15 cellular contexts compared by ENCODE assay signal in genomic region chr9:97705354-97705950, GRCh38. TPM values are rescaled to one million over a fixed set of nuclear protein-coding genes. Genes with fewer than 3 reads are reported as not detected.
DNase-seq lines count a peak whose midpoint lies in the region; ATAC-seq and TF ChIP-seq lines count a peak whose summit lies in the region.
"Had no signal": no experiment of that assay in that cellular context is flagged by ENCODE, and none has a peak within 500 bp of the region (broad histone marks: within the 10 kb centered on the region; RNA-seq: fewer than 3 reads in every experiment).

No MANE protein-coding gene starts in this region.

- CTCF ChIA-PET in WTC11 (lab: Charles Lee) = interaction anchor here (0.9 to 1.1 kb wide), 3 partner anchors 107 to 190 kb away, joined by 3 to 4 read pairs (median 3); no protein-coding TSS in a partner anchor

- H3K36me3 ChIP-seq in HAP-1 (replicated peaks) = no peaks in the 10 kb centered on the region
- H3K36me3 ChIP-seq: heart right ventricle had no signal

- no peak for ATAC-seq in WTC11
- ATAC-seq: heart right ventricle had no signal

- peak; percentile 69 for DNase-seq in Caki2 (ENCODE audit: low read depth)
- peak; percentile 32 for DNase-seq in NB4 (ENCODE audit: low read depth)
- peak; percentile 80 for DNase-seq in astrocyte of the spinal cord (ENCODE audit: low read depth, low spot score)
- DNase-seq in kidney tubule cell (ENCODE audit: low spot score) = peak; percentile 29
- DNase-seq in globus pallidus (ENCODE audit: low spot score) = no peak
- DNase-seq in WTC11 (ENCODE audit: low spot score) = no peak
- DNase-seq in activated T-helper 1 cell treated with anti-CD3 and anti-CD28 coated beads, Interleukin-12 subunit alpha, Interleukin-12 subunit beta, Interleukin-2, Interleukin-4 antibody, amounts not matched to agents 30 ng/mL and 10 ng/mL and 1 ng/mL, durations not matched to agents 14 hours and 24 hours and 36 hours (ENCODE audit: low spot score) = no peak
- no peak for DNase-seq in HAP-1 (ENCODE audit: low spot score in 2 of 2)
- DNase-seq: H7; heart right ventricle; islet precursor cell; MV-4-11; NCI-H526 treated with DMSO at 0.1 percent for 48 hours; stimulated activated CD4-positive, alpha-beta T cell treated with anti-CD3 and anti-CD28 coated beads, Interleukin-12 subunit alpha, Interleukin-12 subunit beta, amount 100 ng/mL, for 4 hours; stimulated activated naive CD4-positive, alpha-beta T cell treated with Interleukin-2 at 50 U/mL for 16 hours had no signal

- H3K9me3 Mint-ChIP-seq in WTC11 = no peaks in the 10 kb centered on the region
- H3K9me3 Mint-ChIP-seq in activated T-helper 1 cell treated with anti-CD3 and anti-CD28 coated beads, Interleukin-12 subunit alpha, Interleukin-12 subunit beta, Interleukin-2, Interleukin-4 antibody, amounts not matched to agents 30 ng/mL and 10 ng/mL and 1 ng/mL, durations not matched to agents 14 hours and 24 hours and 36 hours = no peaks in the 10 kb centered on the region

- POLR2A ChIA-PET in WTC11 (lab: Charles Lee) = no interaction called here

- no peaks in the 10 kb centered on the region for H3K4me1 ChIP-seq in HAP-1

- no peak for TF ChIP-seq POLR2A in NB4 (IDR thresholded peaks at IDR 0.05; ENCODE audit: extremely low read depth, insufficient read length)

- no peak overlapping the region for H3K27ac Mint-ChIP-seq in WTC11
- H3K27ac Mint-ChIP-seq in activated T-helper 1 cell treated with anti-CD3 and anti-CD28 coated beads, Interleukin-12 subunit alpha, Interleukin-12 subunit beta, Interleukin-2, Interleukin-4 antibody, amounts not matched to agents 30 ng/mL and 10 ng/mL and 1 ng/mL, durations not matched to agents 14 hours and 24 hours and 36 hours = no peak overlapping the region

- H3K4me3 Mint-ChIP-seq in WTC11 = no peak overlapping the region
- no peak overlapping the region for H3K4me3 Mint-ChIP-seq in activated T-helper 1 cell treated with anti-CD3 and anti-CD28 coated beads, Interleukin-12 subunit alpha, Interleukin-12 subunit beta, Interleukin-2, Interleukin-4 antibody, amounts not matched to agents 30 ng/mL and 10 ng/mL and 1 ng/mL, durations not matched to agents 14 hours and 24 hours and 36 hours

- TF ChIP-seq CTCF in NB4 (IDR thresholded peaks at IDR 0.05; ENCODE audit: low read depth, low read length) (no peak), astrocyte of the spinal cord (IDR thresholded peaks at IDR 0.05; ENCODE audit: low read depth, low read length) (no peak), WTC11 (IDR thresholded peaks at IDR 0.05) (no peak)

- H3K27me3 ChIP-seq in HAP-1 (ENCODE audit: low read depth) = peaks cover 14% of the 10 kb centered on the region

- intact Hi-C loops in activated T-helper 1 cell treated with anti-CD3 and anti-CD28 coated beads, Interleukin-12 subunit alpha, Interleukin-12 subunit beta, Interleukin-2, Interleukin-4 antibody, amounts not matched to agents 30 ng/mL and 10 ng/mL and 1 ng/mL, durations not matched to agents 14 hours and 24 hours and 36 hours (cut with micrococcal nuclease) = no loop called here

- in situ Hi-C loops in Caki2 (cut with HindIII; ENCODE audit: low pct_unique_long_range_greater_than_20kb, low sequenced_read_pairs) = no loop called here
- in situ Hi-C loops in astrocyte of the spinal cord (cut with HindIII; ENCODE audit: low sequenced_read_pairs) = no loop called here
- in situ Hi-C loops in HAP-1 (cut with MboI; ENCODE audit: low sequenced_read_pairs) = loop anchor here (10.0 to 25.0 kb wide), 2 partner anchors 199 to 557 kb away; partner anchors contain the start of gene TBC1D2

- H3K27me3 Mint-ChIP-seq in WTC11 (ENCODE audit: low read depth) = peaks cover 27% of the 10 kb centered on the region
- peaks cover 12% of the 10 kb centered on the region for H3K27me3 Mint-ChIP-seq in activated T-helper 1 cell treated with anti-CD3 and anti-CD28 coated beads, Interleukin-12 subunit alpha, Interleukin-12 subunit beta, Interleukin-2, Interleukin-4 antibody, amounts not matched to agents 30 ng/mL and 10 ng/mL and 1 ng/mL, durations not matched to agents 14 hours and 24 hours and 36 hours (ENCODE audit: insufficient read depth)

- H3K36me3 Mint-ChIP-seq in WTC11 = no peaks in the 10 kb centered on the region
- no peaks in the 10 kb centered on the region for H3K36me3 Mint-ChIP-seq in activated T-helper 1 cell treated with anti-CD3 and anti-CD28 coated beads, Interleukin-12 subunit alpha, Interleukin-12 subunit beta, Interleukin-2, Interleukin-4 antibody, amounts not matched to agents 30 ng/mL and 10 ng/mL and 1 ng/mL, durations not matched to agents 14 hours and 24 hours and 36 hours (ENCODE audit: low read depth)

- no peaks in the 10 kb centered on the region for H3K9me3 ChIP-seq in HAP-1
- H3K9me3 ChIP-seq: heart right ventricle had no signal

- H3K4me1 Mint-ChIP-seq in WTC11 = 0 out of 2 replicates have a peak, but pooled peaks cover 4% of the 10 kb centered on the region
- H3K4me1 Mint-ChIP-seq in activated T-helper 1 cell treated with anti-CD3 and anti-CD28 coated beads, Interleukin-12 subunit alpha, Interleukin-12 subunit beta, Interleukin-2, Interleukin-4 antibody, amounts not matched to agents 30 ng/mL and 10 ng/mL and 1 ng/mL, durations not matched to agents 14 hours and 24 hours and 36 hours (ENCODE audit: low read depth) = peaks cover 12% of the 10 kb centered on the region

- H3K4me3 ChIP-seq in NB4 (ENCODE audit: low read depth, low read length) = no peak overlapping the region
- no peak overlapping the region for H3K4me3 ChIP-seq in astrocyte of the spinal cord (ENCODE audit: low read depth, low read length)
- no peak overlapping the region for H3K4me3 ChIP-seq in HAP-1
- H3K4me3 ChIP-seq: heart right ventricle had no signal

TF ChIP-seq in WTC11, 78 proteins besides CTCF, POLR2A, EP300 and RAD21 (continues in another document):
- no peak for TF ChIP-seq KAT7 (CRISPR knock-in tag; IDR thresholded peaks at IDR 0.05; ENCODE audit: borderline replicate concordance)
- TF ChIP-seq NFE2L1 (CRISPR knock-in tag; IDR thresholded peaks at IDR 0.05) = no peak
- TF ChIP-seq NFATC4 (CRISPR knock-in tag; IDR thresholded peaks at IDR 0.05) = no peak
- no peak for TF ChIP-seq SP1 (CRISPR knock-in tag; conservative IDR thresholded peaks at IDR 0.05)
- TF ChIP-seq, protein P1, sequence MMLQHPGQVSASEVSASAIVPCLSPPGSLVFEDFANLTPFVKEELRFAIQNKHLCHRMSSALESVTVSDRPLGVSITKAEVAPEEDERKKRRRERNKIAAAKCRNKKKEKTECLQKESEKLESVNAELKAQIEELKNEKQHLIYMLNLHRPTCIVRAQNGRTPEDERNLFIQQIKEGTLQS (CRISPR knock-in tag; conservative IDR thresholded peaks at IDR 0.05) = no peak
- TF ChIP-seq, protein P2, sequence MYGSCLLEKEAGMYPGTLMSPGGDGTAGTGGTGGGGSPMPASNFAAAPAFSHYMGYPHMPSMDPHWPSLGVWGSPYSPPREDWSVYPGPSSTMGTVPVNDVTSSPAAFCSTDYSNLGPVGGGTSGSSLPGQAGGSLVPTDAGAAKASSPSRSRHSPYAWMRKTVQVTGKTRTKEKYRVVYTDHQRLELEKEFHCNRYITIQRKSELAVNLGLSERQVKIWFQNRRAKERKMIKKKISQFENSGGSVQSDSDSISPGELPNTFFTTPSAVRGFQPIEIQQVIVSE (CRISPR knock-in tag; IDR thresholded peaks at IDR 0.05; ENCODE audit: borderline replicate concordance) = no peak
- TF ChIP-seq GABPB1 (CRISPR knock-in tag; IDR thresholded peaks at IDR 0.05) = no peak
- TF ChIP-seq IRF2 (CRISPR knock-in tag; IDR thresholded peaks at IDR 0.05; ENCODE audit: borderline replicate concordance, low read depth) = no peak
- no peak for TF ChIP-seq SMAD4 (CRISPR knock-in tag; IDR thresholded peaks at IDR 0.05)
- TF ChIP-seq E2F5 (CRISPR knock-in tag; IDR thresholded peaks at IDR 0.05) = no peak
- TF ChIP-seq, protein P3, sequence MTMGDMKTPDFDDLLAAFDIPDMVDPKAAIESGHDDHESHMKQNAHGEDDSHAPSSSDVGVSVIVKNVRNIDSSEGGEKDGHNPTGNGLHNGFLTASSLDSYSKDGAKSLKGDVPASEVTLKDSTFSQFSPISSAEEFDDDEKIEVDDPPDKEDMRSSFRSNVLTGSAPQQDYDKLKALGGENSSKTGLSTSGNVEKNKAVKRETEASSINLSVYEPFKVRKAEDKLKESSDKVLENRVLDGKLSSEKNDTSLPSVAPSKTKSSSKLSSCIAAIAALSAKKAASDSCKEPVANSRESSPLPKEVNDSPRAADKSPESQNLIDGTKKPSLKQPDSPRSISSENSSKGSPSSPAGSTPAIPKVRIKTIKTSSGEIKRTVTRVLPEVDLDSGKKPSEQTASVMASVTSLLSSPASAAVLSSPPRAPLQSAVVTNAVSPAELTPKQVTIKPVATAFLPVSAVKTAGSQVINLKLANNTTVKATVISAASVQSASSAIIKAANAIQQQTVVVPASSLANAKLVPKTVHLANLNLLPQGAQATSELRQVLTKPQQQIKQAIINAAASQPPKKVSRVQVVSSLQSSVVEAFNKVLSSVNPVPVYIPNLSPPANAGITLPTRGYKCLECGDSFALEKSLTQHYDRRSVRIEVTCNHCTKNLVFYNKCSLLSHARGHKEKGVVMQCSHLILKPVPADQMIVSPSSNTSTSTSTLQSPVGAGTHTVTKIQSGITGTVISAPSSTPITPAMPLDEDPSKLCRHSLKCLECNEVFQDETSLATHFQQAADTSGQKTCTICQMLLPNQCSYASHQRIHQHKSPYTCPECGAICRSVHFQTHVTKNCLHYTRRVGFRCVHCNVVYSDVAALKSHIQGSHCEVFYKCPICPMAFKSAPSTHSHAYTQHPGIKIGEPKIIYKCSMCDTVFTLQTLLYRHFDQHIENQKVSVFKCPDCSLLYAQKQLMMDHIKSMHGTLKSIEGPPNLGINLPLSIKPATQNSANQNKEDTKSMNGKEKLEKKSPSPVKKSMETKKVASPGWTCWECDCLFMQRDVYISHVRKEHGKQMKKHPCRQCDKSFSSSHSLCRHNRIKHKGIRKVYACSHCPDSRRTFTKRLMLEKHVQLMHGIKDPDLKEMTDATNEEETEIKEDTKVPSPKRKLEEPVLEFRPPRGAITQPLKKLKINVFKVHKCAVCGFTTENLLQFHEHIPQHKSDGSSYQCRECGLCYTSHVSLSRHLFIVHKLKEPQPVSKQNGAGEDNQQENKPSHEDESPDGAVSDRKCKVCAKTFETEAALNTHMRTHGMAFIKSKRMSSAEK (CRISPR knock-in tag; IDR thresholded peaks at IDR 0.05; ENCODE audit: borderline replicate concordance) = no peak

RNA-seq across cellular contexts. Expression of gene XPA, which starts 8.3 kb away (rescaled TPM):
- 0.81 and 7.7 TPM in 2 replicates for total RNA-seq in Caki2 (2014; rRNA removed; shearing (Covaris generic); ENCODE audit: low replicate concordance)
- total RNA-seq in WTC11 (2021) = 2.7 to 3.6 TPM (median 3.0 TPM) in 3 replicates
- total RNA-seq in activated T-helper 1 cell treated with anti-CD3 and anti-CD28 coated beads, Interleukin-12 subunit alpha, Interleukin-12 subunit beta, Interleukin-2, Interleukin-4 antibody, amounts not matched to agents 30 ng/mL and 10 ng/mL and 1 ng/mL, durations not matched to agents 14 hours and 24 hours and 36 hours = 10.6 and 11.3 TPM in 2 replicates

Comparison
In these comparisons a context has a peak if more than half of its experiments do, and no peak if none do; other contexts are left out.
1. DNase-seq: peak in Caki2 (single experiment), NB4 (single experiment), astrocyte of the spinal cord (single experiment) and kidney tubule cell (single experiment); none in globus pallidus (single experiment), WTC11 (single experiment), activated T-helper 1 cell treated with anti-CD3 and anti-CD28 coated beads, Interleukin-12 subunit alpha, Interleukin-12 subunit beta, Interleukin-2, Interleukin-4 antibody, amounts not matched to agents 30 ng/mL and 10 ng/mL and 1 ng/mL, durations not matched to agents 14 hours and 24 hours and 36 hours (single experiment) and HAP-1 (0 of 2).